ENCODE assay signal across 15 cellular contexts in the genomic region with DNA sequence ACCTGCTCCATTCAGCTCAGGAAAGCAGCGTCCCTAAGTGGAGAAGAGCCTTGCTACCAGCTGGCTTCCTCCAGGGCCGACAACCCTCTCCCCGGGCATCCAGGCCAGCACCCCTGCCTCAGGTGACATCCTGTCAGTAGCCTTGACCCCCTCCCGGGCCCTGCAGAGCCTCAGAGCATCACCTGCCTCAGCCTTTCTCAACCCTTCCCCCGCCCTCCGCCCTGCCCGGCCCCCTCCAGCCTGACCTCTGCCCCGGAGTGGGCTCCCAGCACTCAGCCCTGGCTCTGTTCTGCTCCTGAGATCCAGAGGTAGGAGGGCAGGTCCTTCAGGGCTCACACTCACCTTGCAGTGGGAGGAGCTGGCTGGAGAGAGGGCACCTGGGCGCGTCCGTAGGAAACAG.
DNase-seq lines count a peak whose midpoint lies in the region; ATAC-seq and TF ChIP-seq lines count a peak whose summit lies in the region.
"Had no signal": no experiment of that assay in that cellular context is flagged by ENCODE, and none has a peak within 500 bp of the region (broad histone marks: within the 10 kb centered on the region; RNA-seq: fewer than 3 reads in every experiment).

No MANE protein-coding gene starts in this region.

- DNase-seq in 8988T: peak; percentile 2
- peak; percentile 40 for DNase-seq in D341Med (ENCODE audit: low spot score)
- no peak for DNase-seq in WTC11 (ENCODE audit: low spot score)
- DNase-seq in iPS-NIHi7 (ENCODE audit: extremely low spot score): peak; percentile 7
- no peak for DNase-seq in NCI-H2107 (lab: John Stamatoyannopoulos, UW)
- DNase-seq in NOMO-1 treated with DMSO at 0.1 percent for 48 hours (lab: John Stamatoyannopoulos, UW; ENCODE audit: unreplicated experiment): no peak
- no peak for DNase-seq in stimulated activated naive CD8-positive, alpha-beta T cell treated with anti-CD3 and anti-CD28 coated beads, Interleukin-15, Interleukin-2, amounts not matched to agents 100 U/mL and 50 U/mL, for 24 hours
- DNase-seq in HPDE6-E6E7 (ENCODE audit: extremely low spot score): no peak
- DNase-seq: Caco-2; CD8-positive, alpha-beta T cell; DMS53; GF-D8; GM23248; H9 had no signal

- ATAC-seq in WTC11: no peak
- no peak for ATAC-seq in stimulated activated naive CD8-positive, alpha-beta T cell treated with anti-CD3 and anti-CD28 coated beads, Interleukin-15, Interleukin-2, amounts not matched to agents 100 U/mL and 50 U/mL, for 24 hours
- ATAC-seq: CD8-positive, alpha-beta T cell had no signal

- H3K4me3 Mint-ChIP-seq in WTC11: no peak overlapping the region
- H3K4me3 Mint-ChIP-seq: CD14-positive monocyte; CD8-positive, alpha-beta T cell; H9 had no signal

- no peaks in the 10 kb centered on the region for H3K9me3 Mint-ChIP-seq in WTC11
- H3K9me3 Mint-ChIP-seq: CD8-positive, alpha-beta T cell had no signal

- peaks cover 10% of the 10 kb centered on the region for H3K4me1 Mint-ChIP-seq in WTC11
- H3K4me1 Mint-ChIP-seq: CD14-positive monocyte had no signal

- H3K36me3 Mint-ChIP-seq in WTC11: peaks cover 10% of the 10 kb centered on the region; the same call in 1 of the 2 replicates

- CTCF ChIA-PET in WTC11 (lab: Charles Lee): no interaction called here

- POLR2A ChIA-PET in WTC11 (lab: Charles Lee): no interaction called here

- TF ChIP-seq CTCF in WTC11 (IDR thresholded peaks at IDR 0.05): no peak

- H3K27ac Mint-ChIP-seq in WTC11: peak overlapping the region; percentile 48; the same call in 1 of the 2 replicates
- H3K27ac Mint-ChIP-seq: CD8-positive, alpha-beta T cell had no signal

- H3K27me3 Mint-ChIP-seq in WTC11 (ENCODE audit: low read depth): no peaks in the 10 kb centered on the region; the same call in 1 of the 2 replicates

TF ChIP-seq in WTC11, 78 proteins besides CTCF, POLR2A, EP300 and RAD21:
- TF ChIP-seq NR2C2 (CRISPR knock-in tag; IDR thresholded peaks at IDR 0.05) (no peak), ZNF423 (CRISPR knock-in tag; IDR thresholded peaks at IDR 0.05) (no peak), FOXK1 (CRISPR knock-in tag; IDR thresholded peaks at IDR 0.05) (no peak)
- TF ChIP-seq, protein P1, sequence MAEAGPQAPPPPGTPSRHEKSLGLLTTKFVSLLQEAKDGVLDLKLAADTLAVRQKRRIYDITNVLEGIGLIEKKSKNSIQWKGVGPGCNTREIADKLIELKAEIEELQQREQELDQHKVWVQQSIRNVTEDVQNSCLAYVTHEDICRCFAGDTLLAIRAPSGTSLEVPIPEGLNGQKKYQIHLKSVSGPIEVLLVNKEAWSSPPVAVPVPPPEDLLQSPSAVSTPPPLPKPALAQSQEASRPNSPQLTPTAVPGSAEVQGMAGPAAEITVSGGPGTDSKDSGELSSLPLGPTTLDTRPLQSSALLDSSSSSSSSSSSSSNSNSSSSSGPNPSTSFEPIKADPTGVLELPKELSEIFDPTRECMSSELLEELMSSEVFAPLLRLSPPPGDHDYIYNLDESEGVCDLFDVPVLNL (CRISPR knock-in tag; IDR thresholded peaks at IDR 0.05; ENCODE audit: borderline replicate concordance, low read depth): no peak
- TF ChIP-seq, protein P2, sequence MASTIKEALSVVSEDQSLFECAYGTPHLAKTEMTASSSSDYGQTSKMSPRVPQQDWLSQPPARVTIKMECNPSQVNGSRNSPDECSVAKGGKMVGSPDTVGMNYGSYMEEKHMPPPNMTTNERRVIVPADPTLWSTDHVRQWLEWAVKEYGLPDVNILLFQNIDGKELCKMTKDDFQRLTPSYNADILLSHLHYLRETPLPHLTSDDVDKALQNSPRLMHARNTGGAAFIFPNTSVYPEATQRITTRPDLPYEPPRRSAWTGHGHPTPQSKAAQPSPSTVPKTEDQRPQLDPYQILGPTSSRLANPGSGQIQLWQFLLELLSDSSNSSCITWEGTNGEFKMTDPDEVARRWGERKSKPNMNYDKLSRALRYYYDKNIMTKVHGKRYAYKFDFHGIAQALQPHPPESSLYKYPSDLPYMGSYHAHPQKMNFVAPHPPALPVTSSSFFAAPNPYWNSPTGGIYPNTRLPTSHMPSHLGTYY (CRISPR knock-in tag; IDR thresholded peaks at IDR 0.05): no peak

Comparison
In these comparisons a context has a peak if more than half of its experiments do, and no peak if none do; other contexts are left out.
1. DNase-seq: peak in 8988T (single experiment), D341Med (single experiment) and iPS-NIHi7 (single experiment); none in WTC11 (single experiment), NCI-H2107 (single experiment), NOMO-1 treated with DMSO at 0.1 percent for 48 hours (single experiment), stimulated activated naive CD8-positive, alpha-beta T cell treated with anti-CD3 and anti-CD28 coated beads, Interleukin-15, Interleukin-2, amounts not matched to agents 100 U/mL and 50 U/mL, for 24 hours (single experiment) and HPDE6-E6E7 (single experiment).